In genomic region chr12:92469837-92470236, GRCh38 we compare ENCODE assay signal across 13 cellular contexts.
DNase-seq lines count a peak whose midpoint lies in the region; ATAC-seq, FAIRE-seq and TF ChIP-seq lines count a peak whose summit lies in the region.
"Had no signal": no experiment of that assay in that cellular context is flagged by ENCODE, and none has a peak within 500 bp of the region (broad histone marks: within the 10 kb centered on the region; RNA-seq: fewer than 3 reads in every experiment).

No MANE protein-coding gene starts in this region.

- CTCF ChIA-PET in H1 (lab: Charles Lee; ENCODE audit: partially characterized antibody) = no interaction called here

- no peak for TF ChIP-seq POLR2A in H1 (IDR thresholded peaks at IDR 0.05; ENCODE audit: control extremely low read depth in 1 of 2, low read depth in 2 of 2, low read length in 2 of 2)

- H2BK5ac ChIP-seq in H1 (ENCODE audit: low read depth, low read length) = no peak overlapping the region
- H2BK5ac ChIP-seq in mesenchymal stem cell (ENCODE audit: low read depth, low read length, poor library complexity, severe bottlenecking) = no peak overlapping the region

- H3K4me3 ChIP-seq in AG10803 (ENCODE audit: low read length) (no peak overlapping the region), KMS-11 (IDR thresholded peaks at IDR 0.05; ENCODE audit: insufficient read depth, low read depth, low read length) (no peak overlapping the region), H1 (ENCODE audit: extremely low read depth in 1 of 4, insufficient read depth in 2 of 4, low read depth in 3 of 4, low read length in 4 of 4) (no peak overlapping the region), mesenchymal stem cell (ENCODE audit: insufficient read depth in 1 of 2, low read depth in 1 of 2, low read length in 2 of 2) (no peak overlapping the region)

- no peak for TF ChIP-seq EP300 in H1 (IDR thresholded peaks at IDR 0.05; ENCODE audit: borderline replicate concordance in 1 of 2, low read depth in 2 of 2, low read length in 2 of 2)

- no peak for FAIRE-seq in H1 (lab: Jason Lieb, UNC)

- POLR2A ChIA-PET in H1 (lab: Charles Lee; ENCODE audit: partially characterized antibody) = interaction anchor here (0.6 kb wide), 1 partner anchor 480 kb away, joined by 3 read pairs; no protein-coding TSS in a partner anchor

- H2BK20ac ChIP-seq in H1 (ENCODE audit: low read length) = no peak overlapping the region

- H3K36me3 ChIP-seq in KMS-11 (ENCODE audit: insufficient read depth) (no peaks in the 10 kb centered on the region), H1 (ENCODE audit: control insufficient read depth in 2 of 4, insufficient read depth in 4 of 4, low read length in 3 of 4) (no peaks in the 10 kb centered on the region), mesenchymal stem cell (ENCODE audit: control insufficient read depth in 1 of 2, insufficient read depth in 2 of 2, low read depth in 1 of 2, low read length in 2 of 2) (no peaks in the 10 kb centered on the region)
- H3K36me3 ChIP-seq: BE2C had no signal

- peak overlapping the region; percentile 51; the same call in 1 of the 2 replicates for H3K18ac ChIP-seq in H1 (ENCODE audit: extremely low read depth, low read length)
- no peak overlapping the region for H3K18ac ChIP-seq in mesenchymal stem cell (ENCODE audit: low read depth in 1 of 2, low read length in 2 of 2)

- no peak for TF ChIP-seq RAD21 in H1 (IDR thresholded peaks at IDR 0.05 in 1 of 2, conservative IDR thresholded peaks at IDR 0.05 in 1 of 2; ENCODE audit: low read depth in 2 of 2, low read length in 2 of 2)

- H3K4ac ChIP-seq in H1 (replicated peaks; ENCODE audit: insufficient read length, low read depth, low read length) = no peak overlapping the region
- peak overlapping the region in 1 of 2 experiments; percentile 68 for H3K4ac ChIP-seq in mesenchymal stem cell (ENCODE audit: low read depth in 1 of 2, low read length in 2 of 2)

- no peak overlapping the region for H3K27ac ChIP-seq in KMS-11
- H3K27ac ChIP-seq in H1 (ENCODE audit: low read depth, low read length) = no peak overlapping the region
- H3K27ac ChIP-seq in mesenchymal stem cell (ENCODE audit: low read length, poor library complexity, severe bottlenecking) = no peak overlapping the region
- H3K27ac ChIP-seq: HL-60 had no signal

- H4K91ac ChIP-seq in H1 (replicated peaks; ENCODE audit: insufficient read length, low read length) (no peak overlapping the region), mesenchymal stem cell (ENCODE audit: low read length) (peak overlapping the region; percentile 55)

- no peak overlapping the region for H3K9ac ChIP-seq in KMS-11
- no peak overlapping the region for H3K9ac ChIP-seq in H1 (replicated peaks in 1 of 4; ENCODE audit: extremely low read depth in 1 of 4, low read depth in 3 of 4, low read length in 3 of 4)
- H3K9ac ChIP-seq in mesenchymal stem cell (ENCODE audit: low read length) = no peak overlapping the region

- no peak overlapping the region for H2AK5ac ChIP-seq in H1 (ENCODE audit: low read depth, low read length)
- H2AK5ac ChIP-seq in mesenchymal stem cell (ENCODE audit: low read length, severe bottlenecking) = no peak overlapping the region

- no peak for TF ChIP-seq CTCF in AG10803 (conservative IDR thresholded peaks at IDR 0.05; ENCODE audit: low read length)
- TF ChIP-seq CTCF in KMS-11 (conservative IDR thresholded peaks at IDR 0.05; ENCODE audit: low read depth, low read length) = no peak
- TF ChIP-seq CTCF in H1 (IDR thresholded peaks at IDR 0.05; ENCODE audit: control extremely low read depth in 1 of 3, insufficient read depth in 1 of 3, low read depth in 1 of 3, low read length in 3 of 3) = no peak

- no peaks in the 10 kb centered on the region for H3K27me3 ChIP-seq in KMS-11 (ENCODE audit: insufficient read depth, low read depth)
- no peaks in the 10 kb centered on the region for H3K27me3 ChIP-seq in H1 (replicated peaks in 1 of 4; ENCODE audit: control insufficient read depth in 3 of 4, extremely low read depth in 1 of 4, insufficient read depth in 3 of 4, low read length in 3 of 4)
- no peaks in the 10 kb centered on the region for H3K27me3 ChIP-seq in mesenchymal stem cell (ENCODE audit: control insufficient read depth in 1 of 2, insufficient read depth in 1 of 2, low read length in 2 of 2)
- H3K27me3 ChIP-seq: BE2C had no signal

- WGBS in H1 (ENCODE audit: extremely low coverage in 1 of 2, insufficient coverage in 1 of 2, insufficient read length in 1 of 2, insufficient replicate concordance in 2 of 2, low coverage in 1 of 2, low lambda C conversion rate in 2 of 2, missing lambda C conversion rate in 1 of 2), 2 experiments = 95% methylated on average over 6 of the region's 6 CpGs; no CpG with 5 or more reads in 1 of the 2 experiments
- 64% methylated on average over 6 of the region's 6 CpGs for WGBS in mesenchymal stem cell

- ATAC-seq in HG03439 (IDR thresholded peaks at IDR 0.05; ENCODE audit: unreplicated experiment) (no peak), GM18858 (IDR thresholded peaks at IDR 0.05; ENCODE audit: unreplicated experiment) (no peak)
- ATAC-seq: naive thymus-derived CD4-positive, alpha-beta T cell had no signal

- H2AFZ ChIP-seq in KMS-11 (ENCODE audit: low read depth) (no peak overlapping the region), H1 (ENCODE audit: low read length) (no peak overlapping the region), mesenchymal stem cell (ENCODE audit: low read depth, low read length) (no peak overlapping the region)

- H4K8ac ChIP-seq in H1 (ENCODE audit: extremely low read depth, insufficient read depth, low read length) = no peak overlapping the region
- no peak overlapping the region for H4K8ac ChIP-seq in mesenchymal stem cell (ENCODE audit: low read length)

- H3K79me1 ChIP-seq in H1 (ENCODE audit: low read depth, low read length) (no peaks in the 10 kb centered on the region), mesenchymal stem cell (replicated peaks; ENCODE audit: low read length, poor library complexity, severe bottlenecking) (no peaks in the 10 kb centered on the region)

- no peaks in the 10 kb centered on the region for H3K9me3 ChIP-seq in H1 (ENCODE audit: insufficient read depth in 2 of 2, low read depth in 1 of 2, low read length in 1 of 2)
- no peaks in the 10 kb centered on the region for H3K9me3 ChIP-seq in mesenchymal stem cell (ENCODE audit: control insufficient read depth, low read length)
- H3K9me3 ChIP-seq: BE2C had no signal

- H2BK12ac ChIP-seq in H1 (ENCODE audit: low read depth, low read length) = no peak overlapping the region
- H2BK12ac ChIP-seq in mesenchymal stem cell (ENCODE audit: low read length in 2 of 2) = peak overlapping the region in 1 of 2 experiments; percentile 17

- peak; percentile 21 for DNase-seq in AG10803 (ENCODE audit: low read depth)
- no peak for DNase-seq in H1 (ENCODE audit: low read depth in 1 of 2, low spot score in 2 of 2)
- peak; percentile 18 for DNase-seq in mesenchymal stem cell
- no peak for DNase-seq in UCSD-AML1 (lab: John Stamatoyannopoulos, UW; ENCODE audit: unreplicated experiment)
- no peak for DNase-seq in NCI-H1048 (lab: John Stamatoyannopoulos, UW)
- DNase-seq: BE2C; dermis blood vessel endothelial cell; naive thymus-derived CD4-positive, alpha-beta T cell; NCI-H1417 treated with DMSO at 0.1 percent for 48 hours had no signal

- H3K14ac ChIP-seq in H1 (ENCODE audit: insufficient read length) (no peak overlapping the region), mesenchymal stem cell (ENCODE audit: low read length in 2 of 2) (peak overlapping the region in 1 of 2 experiments; percentile 3)

- no peak overlapping the region for H2BK15ac ChIP-seq in H1 (ENCODE audit: low read length)
- H2BK15ac ChIP-seq in mesenchymal stem cell (ENCODE audit: low read depth, poor library complexity, severe bottlenecking) = no peak overlapping the region

- H3K4me1 ChIP-seq in KMS-11 (ENCODE audit: low read depth, poor library complexity, severe bottlenecking) (peaks cover 75% of the 10 kb centered on the region), H1 (replicated peaks in 1 of 4; ENCODE audit: control insufficient read depth in 3 of 4, insufficient read depth in 4 of 4, low read length in 3 of 4) (peaks cover 4 to 15% (median 14%) of the 10 kb centered on the region in 4 experiments; a peak in 6 of 7 replicates), mesenchymal stem cell (ENCODE audit: control insufficient read depth, insufficient read depth, low read depth, low read length) (no peaks in the 10 kb centered on the region)
- H3K4me1 ChIP-seq: BE2C had no signal

- no peaks in the 10 kb centered on the region for H3K79me2 ChIP-seq in KMS-11 (ENCODE audit: insufficient read depth, low read depth)
- H3K79me2 ChIP-seq in H1 (ENCODE audit: control insufficient read depth in 1 of 2, insufficient read depth in 2 of 2, low read length in 2 of 2) = no peaks in the 10 kb centered on the region

- H3K56ac ChIP-seq in H1 (replicated peaks; ENCODE audit: insufficient read length, low read depth, low read length) = no peak overlapping the region

- H3K23ac ChIP-seq in H1 (ENCODE audit: insufficient read length) = no peak overlapping the region
- no peak overlapping the region for H3K23ac ChIP-seq in mesenchymal stem cell (ENCODE audit: low read length in 2 of 2)

- no peak overlapping the region for H4K5ac ChIP-seq in H1 (ENCODE audit: insufficient read length, low read depth, low read length)

- no peak overlapping the region for H2BK120ac ChIP-seq in H1 (replicated peaks; ENCODE audit: low read depth, low read length)
- H2BK120ac ChIP-seq in mesenchymal stem cell (ENCODE audit: low read depth, low read length) = no peak overlapping the region

- H3K23me2 ChIP-seq in H1 (ENCODE audit: low read depth, low read length) = no peaks in the 10 kb centered on the region

- H4K20me1 ChIP-seq in KMS-11 (ENCODE audit: insufficient read depth) = no peaks in the 10 kb centered on the region
- no peaks in the 10 kb centered on the region for H4K20me1 ChIP-seq in H1 (replicated peaks in 1 of 2; ENCODE audit: control insufficient read depth in 1 of 2, insufficient read depth in 2 of 2, low read length in 2 of 2)

- H3K4me2 ChIP-seq in KMS-11 = peak overlapping the region; percentile 46
- no peak overlapping the region for H3K4me2 ChIP-seq in H1 (ENCODE audit: insufficient read depth in 1 of 2, low read depth in 2 of 2, low read length in 2 of 2)
- H3K4me2 ChIP-seq in mesenchymal stem cell (ENCODE audit: low read length, poor library complexity, severe bottlenecking) = no peak overlapping the region

TF ChIP-seq in H1, 55 proteins besides CTCF, POLR2A, EP300 and RAD21:
- TF ChIP-seq RBBP5 (IDR thresholded peaks at IDR 0.05; ENCODE audit: borderline replicate concordance, low read depth, low read length) (no peak), SUZ12 (IDR thresholded peaks at IDR 0.05; ENCODE audit: low read length) (no peak), MAFK (IDR thresholded peaks at IDR 0.05; ENCODE audit: low read depth, low read length) (no peak), BCL11A (IDR thresholded peaks at IDR 0.05; ENCODE audit: low read depth in 2 of 2, low read length in 2 of 2) (no peak)

Comparison
In these comparisons a context has a peak if more than half of its experiments do, and no peak if none do; other contexts are left out.
1. DNase-seq: peak in AG10803 (single experiment) and mesenchymal stem cell (single experiment); none in H1 (0 of 2), UCSD-AML1 (single experiment) and NCI-H1048 (single experiment).